In the genomic region with DNA sequence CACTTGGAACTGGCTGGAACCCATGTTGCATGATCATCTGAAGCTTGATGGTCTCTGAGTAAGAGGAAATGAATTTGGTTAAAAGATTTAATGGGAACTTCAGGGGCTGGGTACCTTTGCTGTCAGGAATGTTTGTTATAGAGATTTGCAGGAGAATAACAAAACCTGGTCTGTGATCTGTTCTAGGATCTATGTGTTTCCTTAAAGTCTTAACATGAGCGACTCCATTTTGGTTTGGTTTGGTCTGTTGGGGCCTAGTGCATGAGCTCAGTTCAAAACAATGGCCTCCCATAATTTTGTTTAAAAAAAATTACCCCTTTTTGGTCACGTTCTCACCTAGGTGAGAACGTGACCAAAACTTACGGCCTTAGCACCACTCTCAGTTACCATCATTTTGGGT, we compare ENCODE assay signal across 1 cellular context.
A peak's percentile ranks its signal among the peaks of the same experiment; 100 is the strongest.
TF ChIP-seq lines count a peak whose summit lies in the region.

No MANE protein-coding gene starts in this region.

TF ChIP-seq in K562, 482 proteins besides CTCF, POLR2A, EP300 and RAD21 (continued from another document):
- TF ChIP-seq BRD9 (IDR thresholded peaks at IDR 0.05; ENCODE audit: low read depth, partially characterized antibody): no peak
- peak; percentile 79 for TF ChIP-seq PTTG1 (tag; IDR thresholded peaks at IDR 0.05; ENCODE audit: low read depth)
- no peak for TF ChIP-seq CREM (IDR thresholded peaks at IDR 0.05; ENCODE audit: low read depth)
- no peak for TF ChIP-seq NR4A1 (CRISPR knock-in tag; IDR thresholded peaks at IDR 0.05)
- peak; percentile 94 for TF ChIP-seq NR4A1 (tag; IDR thresholded peaks at IDR 0.05)
- TF ChIP-seq, protein P1, sequence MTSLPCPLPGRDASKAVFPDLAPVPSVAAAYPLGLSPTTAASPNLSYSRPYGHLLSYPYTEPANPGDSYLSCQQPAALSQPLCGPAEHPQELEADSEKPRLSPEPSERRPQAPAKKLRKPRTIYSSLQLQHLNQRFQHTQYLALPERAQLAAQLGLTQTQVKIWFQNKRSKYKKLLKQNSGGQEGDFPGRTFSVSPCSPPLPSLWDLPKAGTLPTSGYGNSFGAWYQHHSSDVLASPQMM (CRISPR knock-in tag; IDR thresholded peaks at IDR 0.05): no peak
- TF ChIP-seq, protein P2, sequence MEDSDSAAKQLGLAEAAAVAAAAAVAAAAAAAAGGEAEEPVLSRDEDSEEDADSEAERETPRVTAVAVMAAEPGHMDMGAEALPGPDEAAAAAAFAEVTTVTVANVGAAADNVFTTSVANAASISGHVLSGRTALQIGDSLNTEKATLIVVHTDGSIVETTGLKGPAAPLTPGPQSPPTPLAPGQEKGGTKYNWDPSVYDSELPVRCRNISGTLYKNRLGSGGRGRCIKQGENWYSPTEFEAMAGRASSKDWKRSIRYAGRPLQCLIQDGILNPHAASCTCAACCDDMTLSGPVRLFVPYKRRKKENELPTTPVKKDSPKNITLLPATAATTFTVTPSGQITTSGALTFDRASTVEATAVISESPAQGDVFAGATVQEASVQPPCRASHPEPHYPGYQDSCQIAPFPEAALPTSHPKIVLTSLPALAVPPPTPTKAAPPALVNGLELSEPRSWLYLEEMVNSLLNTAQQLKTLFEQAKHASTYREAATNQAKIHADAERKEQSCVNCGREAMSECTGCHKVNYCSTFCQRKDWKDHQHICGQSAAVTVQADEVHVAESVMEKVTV (CRISPR knock-in tag; IDR thresholded peaks at IDR 0.05): no peak
- TF ChIP-seq MBD2 (IDR thresholded peaks at IDR 0.05; ENCODE audit: borderline replicate concordance, low read depth): no peak
- no peak for TF ChIP-seq NR2C2 (CRISPR knock-in tag; IDR thresholded peaks at IDR 0.05)
- 0 out of 2 replicates have a peak, but pooled peaks have one; percentile 22 for TF ChIP-seq NR2C2 (tag; IDR thresholded peaks at IDR 0.05)
- TF ChIP-seq, protein P3, sequence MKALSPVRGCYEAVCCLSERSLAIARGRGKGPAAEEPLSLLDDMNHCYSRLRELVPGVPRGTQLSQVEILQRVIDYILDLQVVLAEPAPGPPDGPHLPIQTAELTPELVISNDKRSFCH (CRISPR knock-in tag; IDR thresholded peaks at IDR 0.05): no peak
- TF ChIP-seq, protein P3 (tag; IDR thresholded peaks at IDR 0.05): peak; percentile 46; the same call in 1 of the 2 replicates
- no peak for TF ChIP-seq SNIP1 (IDR thresholded peaks at IDR 0.05; ENCODE audit: low read depth)
- TF ChIP-seq HDAC6 (IDR thresholded peaks at IDR 0.05; ENCODE audit: low read depth, low read length): no peak
- TF ChIP-seq, protein P4, sequence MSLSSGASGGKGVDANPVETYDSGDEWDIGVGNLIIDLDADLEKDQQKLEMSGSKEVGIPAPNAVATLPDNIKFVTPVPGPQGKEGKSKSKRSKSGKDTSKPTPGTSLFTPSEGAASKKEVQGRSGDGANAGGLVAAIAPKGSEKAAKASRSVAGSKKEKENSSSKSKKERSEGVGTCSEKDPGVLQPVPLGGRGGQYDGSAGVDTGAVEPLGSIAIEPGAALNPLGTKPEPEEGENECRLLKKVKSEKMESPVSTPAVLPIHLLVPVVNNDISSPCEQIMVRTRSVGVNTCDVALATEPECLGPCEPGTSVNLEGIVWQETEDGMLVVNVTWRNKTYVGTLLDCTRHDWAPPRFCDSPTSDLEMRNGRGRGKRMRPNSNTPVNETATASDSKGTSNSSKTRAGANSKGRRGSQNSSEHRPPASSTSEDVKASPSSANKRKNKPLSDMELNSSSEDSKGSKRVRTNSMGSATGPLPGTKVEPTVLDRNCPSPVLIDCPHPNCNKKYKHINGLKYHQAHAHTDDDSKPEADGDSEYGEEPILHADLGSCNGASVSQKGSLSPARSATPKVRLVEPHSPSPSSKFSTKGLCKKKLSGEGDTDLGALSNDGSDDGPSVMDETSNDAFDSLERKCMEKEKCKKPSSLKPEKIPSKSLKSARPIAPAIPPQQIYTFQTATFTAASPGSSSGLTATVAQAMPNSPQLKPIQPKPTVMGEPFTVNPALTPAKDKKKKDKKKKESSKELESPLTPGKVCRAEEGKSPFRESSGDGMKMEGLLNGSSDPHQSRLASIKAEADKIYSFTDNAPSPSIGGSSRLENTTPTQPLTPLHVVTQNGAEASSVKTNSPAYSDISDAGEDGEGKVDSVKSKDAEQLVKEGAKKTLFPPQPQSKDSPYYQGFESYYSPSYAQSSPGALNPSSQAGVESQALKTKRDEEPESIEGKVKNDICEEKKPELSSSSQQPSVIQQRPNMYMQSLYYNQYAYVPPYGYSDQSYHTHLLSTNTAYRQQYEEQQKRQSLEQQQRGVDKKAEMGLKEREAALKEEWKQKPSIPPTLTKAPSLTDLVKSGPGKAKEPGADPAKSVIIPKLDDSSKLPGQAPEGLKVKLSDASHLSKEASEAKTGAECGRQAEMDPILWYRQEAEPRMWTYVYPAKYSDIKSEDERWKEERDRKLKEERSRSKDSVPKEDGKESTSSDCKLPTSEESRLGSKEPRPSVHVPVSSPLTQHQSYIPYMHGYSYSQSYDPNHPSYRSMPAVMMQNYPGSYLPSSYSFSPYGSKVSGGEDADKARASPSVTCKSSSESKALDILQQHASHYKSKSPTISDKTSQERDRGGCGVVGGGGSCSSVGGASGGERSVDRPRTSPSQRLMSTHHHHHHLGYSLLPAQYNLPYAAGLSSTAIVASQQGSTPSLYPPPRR (CRISPR knock-in tag; IDR thresholded peaks at IDR 0.05; ENCODE audit: borderline replicate concordance): no peak
- TF ChIP-seq, protein P5, sequence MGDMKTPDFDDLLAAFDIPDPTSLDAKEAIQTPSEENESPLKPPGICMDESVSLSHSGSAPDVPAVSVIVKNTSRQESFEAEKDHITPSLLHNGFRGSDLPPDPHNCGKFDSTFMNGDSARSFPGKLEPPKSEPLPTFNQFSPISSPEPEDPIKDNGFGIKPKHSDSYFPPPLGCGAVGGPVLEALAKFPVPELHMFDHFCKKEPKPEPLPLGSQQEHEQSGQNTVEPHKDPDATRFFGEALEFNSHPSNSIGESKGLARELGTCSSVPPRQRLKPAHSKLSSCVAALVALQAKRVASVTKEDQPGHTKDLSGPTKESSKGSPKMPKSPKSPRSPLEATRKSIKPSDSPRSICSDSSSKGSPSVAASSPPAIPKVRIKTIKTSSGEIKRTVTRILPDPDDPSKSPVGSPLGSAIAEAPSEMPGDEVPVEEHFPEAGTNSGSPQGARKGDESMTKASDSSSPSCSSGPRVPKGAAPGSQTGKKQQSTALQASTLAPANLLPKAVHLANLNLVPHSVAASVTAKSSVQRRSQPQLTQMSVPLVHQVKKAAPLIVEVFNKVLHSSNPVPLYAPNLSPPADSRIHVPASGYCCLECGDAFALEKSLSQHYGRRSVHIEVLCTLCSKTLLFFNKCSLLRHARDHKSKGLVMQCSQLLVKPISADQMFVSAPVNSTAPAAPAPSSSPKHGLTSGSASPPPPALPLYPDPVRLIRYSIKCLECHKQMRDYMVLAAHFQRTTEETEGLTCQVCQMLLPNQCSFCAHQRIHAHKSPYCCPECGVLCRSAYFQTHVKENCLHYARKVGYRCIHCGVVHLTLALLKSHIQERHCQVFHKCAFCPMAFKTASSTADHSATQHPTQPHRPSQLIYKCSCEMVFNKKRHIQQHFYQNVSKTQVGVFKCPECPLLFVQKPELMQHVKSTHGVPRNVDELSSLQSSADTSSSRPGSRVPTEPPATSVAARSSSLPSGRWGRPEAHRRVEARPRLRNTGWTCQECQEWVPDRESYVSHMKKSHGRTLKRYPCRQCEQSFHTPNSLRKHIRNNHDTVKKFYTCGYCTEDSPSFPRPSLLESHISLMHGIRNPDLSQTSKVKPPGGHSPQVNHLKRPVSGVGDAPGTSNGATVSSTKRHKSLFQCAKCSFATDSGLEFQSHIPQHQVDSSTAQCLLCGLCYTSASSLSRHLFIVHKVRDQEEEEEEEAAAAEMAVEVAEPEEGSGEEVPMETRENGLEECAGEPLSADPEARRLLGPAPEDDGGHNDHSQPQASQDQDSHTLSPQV (IDR thresholded peaks at IDR 0.05): peak; percentile 89
- 0 out of 2 replicates have a peak, but pooled peaks have one; percentile 46 for TF ChIP-seq SMAD4 (CRISPR knock-in tag; conservative IDR thresholded peaks at IDR 0.05)
- TF ChIP-seq, protein P6, sequence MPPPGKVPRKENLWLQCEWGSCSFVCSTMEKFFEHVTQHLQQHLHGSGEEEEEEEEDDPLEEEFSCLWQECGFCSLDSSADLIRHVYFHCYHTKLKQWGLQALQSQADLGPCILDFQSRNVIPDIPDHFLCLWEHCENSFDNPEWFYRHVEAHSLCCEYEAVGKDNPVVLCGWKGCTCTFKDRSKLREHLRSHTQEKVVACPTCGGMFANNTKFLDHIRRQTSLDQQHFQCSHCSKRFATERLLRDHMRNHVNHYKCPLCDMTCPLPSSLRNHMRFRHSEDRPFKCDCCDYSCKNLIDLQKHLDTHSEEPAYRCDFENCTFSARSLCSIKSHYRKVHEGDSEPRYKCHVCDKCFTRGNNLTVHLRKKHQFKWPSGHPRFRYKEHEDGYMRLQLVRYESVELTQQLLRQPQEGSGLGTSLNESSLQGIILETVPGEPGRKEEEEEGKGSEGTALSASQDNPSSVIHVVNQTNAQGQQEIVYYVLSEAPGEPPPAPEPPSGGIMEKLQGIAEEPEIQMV (tag; conservative IDR thresholded peaks at IDR 0.05; ENCODE audit: low read depth): peak; percentile 68; the same call in 1 of the 2 replicates
- TF ChIP-seq PTRF (tag; IDR thresholded peaks at IDR 0.05): peak; percentile 89
- no peak for TF ChIP-seq FIP1L1 (IDR thresholded peaks at IDR 0.05; ENCODE audit: low read depth, low read length, poor library complexity, severe bottlenecking)
- TF ChIP-seq, protein P7, sequence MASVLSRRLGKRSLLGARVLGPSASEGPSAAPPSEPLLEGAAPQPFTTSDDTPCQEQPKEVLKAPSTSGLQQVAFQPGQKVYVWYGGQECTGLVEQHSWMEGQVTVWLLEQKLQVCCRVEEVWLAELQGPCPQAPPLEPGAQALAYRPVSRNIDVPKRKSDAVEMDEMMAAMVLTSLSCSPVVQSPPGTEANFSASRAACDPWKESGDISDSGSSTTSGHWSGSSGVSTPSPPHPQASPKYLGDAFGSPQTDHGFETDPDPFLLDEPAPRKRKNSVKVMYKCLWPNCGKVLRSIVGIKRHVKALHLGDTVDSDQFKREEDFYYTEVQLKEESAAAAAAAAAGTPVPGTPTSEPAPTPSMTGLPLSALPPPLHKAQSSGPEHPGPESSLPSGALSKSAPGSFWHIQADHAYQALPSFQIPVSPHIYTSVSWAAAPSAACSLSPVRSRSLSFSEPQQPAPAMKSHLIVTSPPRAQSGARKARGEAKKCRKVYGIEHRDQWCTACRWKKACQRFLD (CRISPR knock-in tag; IDR thresholded peaks at IDR 0.05): no peak
- no peak for TF ChIP-seq PRPF4 (IDR thresholded peaks at IDR 0.05; ENCODE audit: insufficient read depth, low read depth, low read length, poor library complexity, severe bottlenecking)
- TF ChIP-seq, protein P8, sequence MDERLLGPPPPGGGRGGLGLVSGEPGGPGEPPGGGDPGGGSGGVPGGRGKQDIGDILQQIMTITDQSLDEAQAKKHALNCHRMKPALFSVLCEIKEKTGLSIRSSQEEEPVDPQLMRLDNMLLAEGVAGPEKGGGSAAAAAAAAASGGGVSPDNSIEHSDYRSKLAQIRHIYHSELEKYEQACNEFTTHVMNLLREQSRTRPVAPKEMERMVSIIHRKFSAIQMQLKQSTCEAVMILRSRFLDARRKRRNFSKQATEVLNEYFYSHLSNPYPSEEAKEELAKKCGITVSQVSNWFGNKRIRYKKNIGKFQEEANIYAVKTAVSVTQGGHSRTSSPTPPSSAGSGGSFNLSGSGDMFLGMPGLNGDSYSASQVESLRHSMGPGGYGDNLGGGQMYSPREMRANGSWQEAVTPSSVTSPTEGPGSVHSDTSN (CRISPR knock-in tag; IDR thresholded peaks at IDR 0.05; ENCODE audit: low read depth): no peak
- TF ChIP-seq, protein P8 (tag; conservative IDR thresholded peaks at IDR 0.05; ENCODE audit: low read depth): no peak
- TF ChIP-seq MEF2D (tag; conservative IDR thresholded peaks at IDR 0.05; ENCODE audit: low read depth): 0 out of 2 replicates have a peak, but pooled peaks have one; percentile 51
- TF ChIP-seq POLR3A (IDR thresholded peaks at IDR 0.05; ENCODE audit: borderline replicate concordance, extremely low read depth, insufficient read depth, insufficient read length): no peak
- peak; percentile 34; the same call in 1 of the 2 replicates for TF ChIP-seq DDX20 (tag; IDR thresholded peaks at IDR 0.05; ENCODE audit: low read depth)
- TF ChIP-seq NR2C1 (IDR thresholded peaks at IDR 0.05): no peak
- peak; percentile 55; the same call in 1 of the 2 replicates for TF ChIP-seq NR2C1 (tag; IDR thresholded peaks at IDR 0.05)
- TF ChIP-seq KDM1A (IDR thresholded peaks at IDR 0.05): no peak
- TF ChIP-seq, protein P9, sequence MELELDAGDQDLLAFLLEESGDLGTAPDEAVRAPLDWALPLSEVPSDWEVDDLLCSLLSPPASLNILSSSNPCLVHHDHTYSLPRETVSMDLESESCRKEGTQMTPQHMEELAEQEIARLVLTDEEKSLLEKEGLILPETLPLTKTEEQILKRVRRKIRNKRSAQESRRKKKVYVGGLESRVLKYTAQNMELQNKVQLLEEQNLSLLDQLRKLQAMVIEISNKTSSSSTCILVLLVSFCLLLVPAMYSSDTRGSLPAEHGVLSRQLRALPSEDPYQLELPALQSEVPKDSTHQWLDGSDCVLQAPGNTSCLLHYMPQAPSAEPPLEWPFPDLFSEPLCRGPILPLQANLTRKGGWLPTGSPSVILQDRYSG (tag; conservative IDR thresholded peaks at IDR 0.05; ENCODE audit: low read depth): 0 out of 2 replicates have a peak, but pooled peaks have one; percentile 59
- TF ChIP-seq, protein P10, sequence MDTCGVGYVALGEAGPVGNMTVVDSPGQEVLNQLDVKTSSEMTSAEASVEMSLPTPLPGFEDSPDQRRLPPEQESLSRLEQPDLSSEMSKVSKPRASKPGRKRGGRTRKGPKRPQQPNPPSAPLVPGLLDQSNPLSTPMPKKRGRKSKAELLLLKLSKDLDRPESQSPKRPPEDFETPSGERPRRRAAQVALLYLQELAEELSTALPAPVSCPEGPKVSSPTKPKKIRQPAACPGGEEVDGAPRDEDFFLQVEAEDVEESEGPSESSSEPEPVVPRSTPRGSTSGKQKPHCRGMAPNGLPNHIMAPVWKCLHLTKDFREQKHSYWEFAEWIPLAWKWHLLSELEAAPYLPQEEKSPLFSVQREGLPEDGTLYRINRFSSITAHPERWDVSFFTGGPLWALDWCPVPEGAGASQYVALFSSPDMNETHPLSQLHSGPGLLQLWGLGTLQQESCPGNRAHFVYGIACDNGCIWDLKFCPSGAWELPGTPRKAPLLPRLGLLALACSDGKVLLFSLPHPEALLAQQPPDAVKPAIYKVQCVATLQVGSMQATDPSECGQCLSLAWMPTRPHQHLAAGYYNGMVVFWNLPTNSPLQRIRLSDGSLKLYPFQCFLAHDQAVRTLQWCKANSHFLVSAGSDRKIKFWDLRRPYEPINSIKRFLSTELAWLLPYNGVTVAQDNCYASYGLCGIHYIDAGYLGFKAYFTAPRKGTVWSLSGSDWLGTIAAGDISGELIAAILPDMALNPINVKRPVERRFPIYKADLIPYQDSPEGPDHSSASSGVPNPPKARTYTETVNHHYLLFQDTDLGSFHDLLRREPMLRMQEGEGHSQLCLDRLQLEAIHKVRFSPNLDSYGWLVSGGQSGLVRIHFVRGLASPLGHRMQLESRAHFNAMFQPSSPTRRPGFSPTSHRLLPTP (IDR thresholded peaks at IDR 0.05; ENCODE audit: borderline replicate concordance, extremely low read depth, insufficient read length): no peak
- TF ChIP-seq TAF7 (tag; IDR thresholded peaks at IDR 0.05): peak; percentile 37; the same call in 1 of the 2 replicates
- 0 out of 2 replicates have a peak, but pooled peaks have one; percentile 21 for TF ChIP-seq ZNF766 (CRISPR knock-in tag; conservative IDR thresholded peaks at IDR 0.05)
